Comparison of ENCODE assay signal across 12 cellular contexts in the genomic region with DNA sequence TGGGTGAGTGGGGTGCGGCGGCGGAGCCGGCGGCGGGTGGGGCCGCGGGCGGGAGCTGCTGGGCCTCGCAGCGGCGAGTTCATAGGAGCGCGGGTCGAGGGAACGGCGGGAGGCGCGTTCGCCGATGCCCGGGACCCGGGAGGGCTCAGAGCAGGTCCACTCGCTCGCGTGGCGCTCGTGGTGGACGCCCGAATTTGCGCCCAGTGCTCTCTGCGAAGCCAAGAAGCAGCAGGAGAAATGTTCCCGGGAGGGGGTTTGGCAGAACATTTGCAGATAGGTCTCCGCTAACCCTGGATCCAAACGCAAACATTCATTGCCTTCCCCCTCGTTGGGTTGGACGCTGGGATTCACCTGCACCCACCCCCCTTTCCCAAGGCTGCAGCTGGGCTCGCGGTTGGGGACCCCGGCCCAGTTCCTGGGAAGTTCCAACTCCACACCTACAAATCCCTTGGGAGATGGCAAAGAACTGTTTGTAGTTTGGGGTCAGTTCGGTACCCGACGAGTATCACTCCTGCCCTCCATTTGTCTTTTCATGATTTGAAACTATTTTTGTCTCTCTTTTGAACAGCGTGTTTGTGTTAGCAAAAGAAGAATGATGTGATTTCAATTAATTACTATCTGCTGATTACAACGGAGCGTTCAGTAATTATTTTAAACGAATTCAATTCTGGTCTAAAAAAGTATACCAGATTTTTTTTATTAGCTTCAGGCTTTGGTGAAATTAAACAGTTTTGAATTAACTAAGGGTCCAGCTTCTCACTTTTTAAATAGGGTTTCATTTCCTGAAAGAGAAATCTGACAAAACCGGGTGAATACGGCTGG. TPM values are rescaled to one million over a fixed set of nuclear protein-coding genes. Genes with fewer than 3 reads are reported as not detected.
DNase-seq lines count a peak whose midpoint lies in the region; ATAC-seq, FAIRE-seq and TF ChIP-seq lines count a peak whose summit lies in the region.
"Had no signal": no experiment of that assay in that cellular context is flagged by ENCODE, and none has a peak within 500 bp of the region (broad histone marks: within the 10 kb centered on the region; RNA-seq: fewer than 3 reads in every experiment).

No MANE protein-coding gene starts in this region.

- POLR2A ChIA-PET in activated B cell treated with CpG ODN at 0.5 μM for 24 hours (lab: Charles Lee), result interaction anchor here (0.6 kb wide), 1 partner anchor 58 kb away, joined by 5 read pairs; the partner anchor contains the start of gene PIK3R5

- H3K9ac ChIP-seq in iPS-18a (ENCODE audit: low read length), result no peak overlapping the region

- no peaks in the 10 kb centered on the region for H3K36me3 ChIP-seq in iPS-18a (ENCODE audit: control insufficient read depth, low read depth, low read length)
- H3K36me3 ChIP-seq in sigmoid colon, result no peaks in the 10 kb centered on the region
- no peaks in the 10 kb centered on the region for H3K36me3 ChIP-seq in thyroid gland

- no peaks in the 10 kb centered on the region for H3K9me3 Mint-ChIP-seq in activated B cell treated with CpG ODN at 0.5 μM for 24 hours
- H3K9me3 Mint-ChIP-seq: stimulated activated memory B cell treated with anti-CD40 and anti-IgM and Interleukin-4, amounts not matched to agents 10 μg/mL and 1 μg/mL and 100 μg/mL, for 72 hours had no signal

- peak overlapping the region; percentile 50 for H3K4me3 Mint-ChIP-seq in activated B cell treated with CpG ODN at 0.5 μM for 24 hours

- no peaks in the 10 kb centered on the region for H3K36me3 Mint-ChIP-seq in activated B cell treated with CpG ODN at 0.5 μM for 24 hours (ENCODE audit: low read depth)
- H3K36me3 Mint-ChIP-seq: stimulated activated memory B cell treated with anti-CD40 and anti-IgM and Interleukin-4, amounts not matched to agents 10 μg/mL and 1 μg/mL and 100 μg/mL, for 72 hours had no signal

- intact Hi-C loops in activated B cell treated with CpG ODN at 0.5 μM for 24 hours (cut with micrococcal nuclease) (loop anchor here (5.0 to 10.0 kb wide), 2 partner anchors 269 to 389 kb away; partner anchors contain the start of gene MYH10), sigmoid colon (cut with DNase I) (loop anchor here (5.0 kb wide), 2 partner anchors 69 to 219 kb away; no protein-coding TSS in a partner anchor), thyroid gland (cut with DNase I) (no loop called here)

- DNase-seq in GM12891 (ENCODE audit: insufficient read length, low spot score), result no peak
- no peak for DNase-seq in activated B cell treated with CpG ODN at 0.5 μM for 24 hours
- no peak for DNase-seq in sigmoid colon
- no peak for DNase-seq in GM12892 (ENCODE audit: insufficient read length)
- DNase-seq in thyroid gland, result no peak
- DNase-seq: DMS79 treated with DMSO at 0.1 percent for 48 hours, NCI-H2029 treated with DMSO at 0.1 percent for 48 hours had no signal

- H3K4me1 ChIP-seq in iPS-18a (ENCODE audit: control insufficient read depth, low read depth, low read length) (peaks cover 35% of the 10 kb centered on the region), sigmoid colon (peaks cover 0 to 40% (median 31%) of the 10 kb centered on the region in 4 donors), thyroid gland (peaks cover 15 to 24% of the 10 kb centered on the region in 2 donors)

- H3K9me3 ChIP-seq in iPS-18a (ENCODE audit: control insufficient read depth, low read depth, low read length) (no peaks in the 10 kb centered on the region), sigmoid colon (no peaks in the 10 kb centered on the region), thyroid gland (no peaks in the 10 kb centered on the region)

- peaks cover 23% of the 10 kb centered on the region for H3K4me1 Mint-ChIP-seq in activated B cell treated with CpG ODN at 0.5 μM for 24 hours

- peak overlapping the region; percentile 18 for H3K27ac Mint-ChIP-seq in activated B cell treated with CpG ODN at 0.5 μM for 24 hours
- H3K27ac Mint-ChIP-seq: stimulated activated memory B cell treated with anti-CD40 and anti-IgM and Interleukin-4, amounts not matched to agents 10 μg/mL and 1 μg/mL and 100 μg/mL, for 72 hours had no signal

- peaks cover 95% of the 10 kb centered on the region for H3K27me3 ChIP-seq in iPS-18a (ENCODE audit: control insufficient read depth, insufficient read depth, low read length)
- H3K27me3 ChIP-seq in sigmoid colon, result peaks cover 0 to 12% (median 0%) of the 10 kb centered on the region in 3 donors
- peaks cover 11% of the 10 kb centered on the region for H3K27me3 ChIP-seq in thyroid gland

- CTCF ChIA-PET in activated B cell treated with CpG ODN at 0.5 μM for 24 hours (lab: Charles Lee), result no interaction called here

- WGBS in sigmoid colon, 2 donors, result 10% methylated on average over 49 of the region's 49 CpGs
- WGBS in thyroid gland, 2 donors, result 16 to 27% methylated on average over 21 to 35 of the region's 49 CpGs

- H3K27ac ChIP-seq in iPS-18a (ENCODE audit: low read length) (no peak overlapping the region), sigmoid colon (peak overlapping the region; percentile 79 to 92 (median 86)), thyroid gland (no peak overlapping the region)

- TF ChIP-seq POLR2A in GM12891 (IDR thresholded peaks at IDR 0.05; ENCODE audit: low read depth, low read length) (no peak), sigmoid colon (IDR thresholded peaks at IDR 0.05) (no peak), GM12892 (IDR thresholded peaks at IDR 0.05; ENCODE audit: low read depth, low read length) (no peak), thyroid gland (IDR thresholded peaks at IDR 0.05) (no peak)

- no peak for TF ChIP-seq EP300 in sigmoid colon (IDR thresholded peaks at IDR 0.05)

- FAIRE-seq in GM12891 (lab: Jason Lieb, UNC) (peak; percentile 59), GM12892 (lab: Jason Lieb, UNC) (no peak)

- ATAC-seq in activated B cell treated with CpG ODN at 0.5 μM for 24 hours (ENCODE audit: low read depth) (no peak), HG03432 (IDR thresholded peaks at IDR 0.05; ENCODE audit: unreplicated experiment) (no peak), HG02840 (IDR thresholded peaks at IDR 0.05; ENCODE audit: low FRiP score, unreplicated experiment) (no peak)
- ATAC-seq: stimulated activated memory B cell treated with anti-CD40 and anti-IgM and Interleukin-4, amounts not matched to agents 10 μg/mL and 1 μg/mL and 100 μg/mL, for 72 hours had no signal

- H3K4me3 ChIP-seq in iPS-18a (ENCODE audit: low read length) (peak overlapping the region; percentile 52), sigmoid colon (peak overlapping the region; percentile 56 to 83 (median 74)), thyroid gland (replicated peaks in 1 of 3) (peak overlapping the region in 1 of 3 donors; percentile 15)

- H3K27me3 Mint-ChIP-seq in activated B cell treated with CpG ODN at 0.5 μM for 24 hours, result peaks cover 38% of the 10 kb centered on the region

- TF ChIP-seq CTCF in activated B cell treated with CpG ODN at 0.5 μM for 24 hours (IDR thresholded peaks at IDR 0.05) (no peak), sigmoid colon (IDR thresholded peaks at IDR 0.05) (no peak), thyroid gland (IDR thresholded peaks at IDR 0.05) (no peak)

TF ChIP-seq in GM12891, 5 proteins besides CTCF, POLR2A, EP300 and RAD21:
- no peak for TF ChIP-seq SPI1 (IDR thresholded peaks at IDR 0.05; ENCODE audit: low read depth, low read length)
- TF ChIP-seq PAX5 (IDR thresholded peaks at IDR 0.05; ENCODE audit: insufficient read depth, low read length, severe bottlenecking), result no peak
- TF ChIP-seq POLR2AphosphoS5 (IDR thresholded peaks at IDR 0.05; ENCODE audit: low read depth, low read length), result no peak
- no peak for TF ChIP-seq TAF1 (IDR thresholded peaks at IDR 0.05; ENCODE audit: low read depth, low read length)
- no peak for TF ChIP-seq POU2F2 (IDR thresholded peaks at IDR 0.05; ENCODE audit: low read depth, low read length)

RNA-seq across cellular contexts. Expression of gene NTN1, which starts 2.3 kb away (rescaled TPM):
- polyA plus RNA-seq in GM12891 (2012; ENCODE audit: low read depth, missing spikeins), result 1.1 TPM
- total RNA-seq in activated B cell treated with CpG ODN at 0.5 μM for 24 hours (1.0 and 1.1 TPM in 2 replicates), sigmoid colon (10 to 100 TPM; 10.5 to 20.3 (median 16.3) TPM), thyroid gland (1 to 10 TPM; 4.1 to 9.2 (median 7.1) TPM)
- 1 to 10 TPM in 2 of 3 donors, under 1 TPM in 1; 0.69 to 3.3 (median 1.2) TPM for polyA plus RNA-seq in sigmoid colon
- polyA plus RNA-seq in GM12892 (2012; ENCODE audit: missing spikeins), result 0.40 TPM

RNA-seq across cellular contexts. Expression of gene PIK3R5, which starts 58.1 kb away (rescaled TPM):
- 41.2 TPM for polyA plus RNA-seq in GM12891 (2012; ENCODE audit: low read depth, missing spikeins)
- 31.0 and 34.2 TPM in 2 replicates for total RNA-seq in activated B cell treated with CpG ODN at 0.5 μM for 24 hours
- 10 to 100 TPM in 2 of 4 donors, 1 to 10 TPM in 2; 5.4 to 13.6 (median 9.9) TPM for total RNA-seq in sigmoid colon
- 10 to 100 TPM in 1 of 3 donors, 1 to 10 TPM in 2; 2.4 to 12.4 (median 3.5) TPM for polyA plus RNA-seq in sigmoid colon
- 45.2 TPM for polyA plus RNA-seq in GM12892 (2012; ENCODE audit: missing spikeins)
- 10 to 100 TPM in 1 of 4 donors, 1 to 10 TPM in 3; 2.3 to 10.6 (median 5.1) TPM for total RNA-seq in thyroid gland
- total RNA-seq: HT-29 had no signal

Comparison
In these comparisons a context has a peak if more than half of its experiments do, and no peak if none do; other contexts are left out.
1. H3K27ac ChIP-seq: peak in sigmoid colon (4 of 4); none in iPS-18a (single experiment) and thyroid gland (0 of 3).